ENCODE assay signal across 19 cellular contexts in genomic region chr4:151048913-151049312, GRCh38. TPM values are rescaled to one million over a fixed set of nuclear protein-coding genes. Genes with fewer than 3 reads are reported as not detected.
DNase-seq lines count a peak whose midpoint lies in the region; ATAC-seq and TF ChIP-seq lines count a peak whose summit lies in the region.
"Had no signal": no experiment of that assay in that cellular context is flagged by ENCODE, and none has a peak within 500 bp of the region (broad histone marks: within the 10 kb centered on the region; RNA-seq: fewer than 3 reads in every experiment).

No MANE protein-coding gene starts in this region.

- H3K27me3 ChIP-seq in H7 (ENCODE audit: control insufficient read depth, insufficient read depth, low read length): no peaks in the 10 kb centered on the region
- H3K27me3 ChIP-seq: MG63 had no signal

- no peaks in the 10 kb centered on the region for H3K27me3 Mint-ChIP-seq in WTC11 (ENCODE audit: low read depth)
- peaks cover 5% of the 10 kb centered on the region for H3K27me3 Mint-ChIP-seq in nephron progenitor cell (ENCODE audit: low read depth, poor library complexity)

- no peak for TF ChIP-seq CTCF in WTC11 (IDR thresholded peaks at IDR 0.05)
- TF ChIP-seq CTCF in nephron progenitor cell (IDR thresholded peaks at IDR 0.05): no peak
- TF ChIP-seq CTCF in GM20000 (IDR thresholded peaks at IDR 0.05; ENCODE audit: extremely low read depth, missing control alignments): no peak

- POLR2A ChIA-PET in WTC11 (lab: Charles Lee): interaction anchor here (1.8 kb wide), 1 partner anchor 33 kb away, joined by 8 read pairs; the partner anchor contains the start of gene LRBA

- H3K36me3 Mint-ChIP-seq in WTC11 (no peaks in the 10 kb centered on the region), nephron progenitor cell (ENCODE audit: low read depth) (no peaks in the 10 kb centered on the region)
- H3K36me3 Mint-ChIP-seq: CD14-positive monocyte had no signal

- H3K4me1 Mint-ChIP-seq in WTC11 (peaks cover 24% of the 10 kb centered on the region), nephron progenitor cell (peaks cover 6% of the 10 kb centered on the region)
- H3K4me1 Mint-ChIP-seq: B cell, CD14-positive monocyte had no signal

- ATAC-seq in WTC11 (peak; percentile 10), sciatic nerve (no peak)
- ATAC-seq: HCT116, PC-3 had no signal

- H3K4me3 ChIP-seq in H7 (ENCODE audit: insufficient read depth, low read depth, low read length) (peak overlapping the region; percentile 30; the same call in 1 of the 2 replicates), iPS-11a (ENCODE audit: low read depth, low read length) (peak overlapping the region; percentile 49)
- H3K4me3 ChIP-seq: MG63 had no signal

- H3K27ac Mint-ChIP-seq in WTC11 (peak overlapping the region; percentile 69), nephron progenitor cell (peak overlapping the region; percentile 58)
- H3K27ac Mint-ChIP-seq: B cell, CD14-positive monocyte had no signal

- no peaks in the 10 kb centered on the region for H3K36me3 ChIP-seq in H7 (replicated peaks; ENCODE audit: control insufficient read depth, insufficient read depth, low read length)
- H3K36me3 ChIP-seq: MG63 had no signal

- H3K4me3 Mint-ChIP-seq in WTC11 (peak overlapping the region; percentile 67), nephron progenitor cell (no peak overlapping the region)
- H3K4me3 Mint-ChIP-seq: B cell, CD14-positive monocyte had no signal

- no peak for DNase-seq in H7
- peak; percentile 24 for DNase-seq in WTC11 (ENCODE audit: low spot score)
- DNase-seq in nephron progenitor cell: no peak
- DNase-seq in sciatic nerve (ENCODE audit: low spot score): no peak
- DNase-seq in GDM1 (lab: John Stamatoyannopoulos, UW): no peak
- DNase-seq in SHP77 treated with DMSO at 0.1 percent for 48 hours (lab: John Stamatoyannopoulos, UW): no peak
- DNase-seq in GM20000 (ENCODE audit: low spot score): no peak
- DNase-seq: DMS53, MG63, NCI-H1417 treated with DMSO at 0.1 percent for 48 hours, NCI-H187, NCI-H446 treated with DMSO at 0.1 percent for 48 hours, NCI-H526 treated with DMSO at 0.1 percent for 48 hours, PC-3, Right ventricle myocardium superior had no signal

- intact Hi-C loops in sciatic nerve (cut with DNase I): no loop called here

- H3K9me3 Mint-ChIP-seq in WTC11 (no peaks in the 10 kb centered on the region), nephron progenitor cell (no peaks in the 10 kb centered on the region)

- CTCF ChIA-PET in WTC11 (lab: Charles Lee): interaction anchor here (0.6 to 0.8 kb wide), 2 partner anchors 13 to 806 kb away, joined by 3 read pairs; no protein-coding TSS in a partner anchor

TF ChIP-seq in WTC11, 78 proteins besides CTCF, POLR2A, EP300 and RAD21:
- TF ChIP-seq, protein P1, sequence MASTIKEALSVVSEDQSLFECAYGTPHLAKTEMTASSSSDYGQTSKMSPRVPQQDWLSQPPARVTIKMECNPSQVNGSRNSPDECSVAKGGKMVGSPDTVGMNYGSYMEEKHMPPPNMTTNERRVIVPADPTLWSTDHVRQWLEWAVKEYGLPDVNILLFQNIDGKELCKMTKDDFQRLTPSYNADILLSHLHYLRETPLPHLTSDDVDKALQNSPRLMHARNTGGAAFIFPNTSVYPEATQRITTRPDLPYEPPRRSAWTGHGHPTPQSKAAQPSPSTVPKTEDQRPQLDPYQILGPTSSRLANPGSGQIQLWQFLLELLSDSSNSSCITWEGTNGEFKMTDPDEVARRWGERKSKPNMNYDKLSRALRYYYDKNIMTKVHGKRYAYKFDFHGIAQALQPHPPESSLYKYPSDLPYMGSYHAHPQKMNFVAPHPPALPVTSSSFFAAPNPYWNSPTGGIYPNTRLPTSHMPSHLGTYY (CRISPR knock-in tag; IDR thresholded peaks at IDR 0.05): no peak
- no peak for TF ChIP-seq TP53 (CRISPR knock-in tag; IDR thresholded peaks at IDR 0.05)
- TF ChIP-seq, protein P2, sequence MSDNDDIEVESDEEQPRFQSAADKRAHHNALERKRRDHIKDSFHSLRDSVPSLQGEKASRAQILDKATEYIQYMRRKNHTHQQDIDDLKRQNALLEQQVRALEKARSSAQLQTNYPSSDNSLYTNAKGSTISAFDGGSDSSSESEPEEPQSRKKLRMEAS (CRISPR knock-in tag; IDR thresholded peaks at IDR 0.05): peak; percentile 8; the same call in 1 of the 2 replicates

RNA-seq across cellular contexts. Expression of gene LRBA, which starts 33.8 kb away (rescaled TPM):
- 47.3 and 64.3 TPM in 2 replicates for total RNA-seq in H7 (2014; rRNA removed; shearing (Covaris generic))
- 69.1 to 74.9 TPM (median 69.6 TPM) in 3 replicates for total RNA-seq in WTC11 (2021)
- 34.5 TPM for total RNA-seq in sciatic nerve

RNA-seq across cellular contexts. Expression of gene RPS3A, which starts 50.5 kb away (rescaled TPM):
- 2,159 and 2,810 TPM in 2 replicates for total RNA-seq in H7 (2014; rRNA removed; shearing (Covaris generic))
- total RNA-seq in WTC11 (2021): 2,111 to 2,489 TPM (median 2,363 TPM) in 3 replicates
- total RNA-seq in sciatic nerve: 1,451 TPM
